Comparison of ENCODE assay signal across 14 cellular contexts in the genomic region with DNA sequence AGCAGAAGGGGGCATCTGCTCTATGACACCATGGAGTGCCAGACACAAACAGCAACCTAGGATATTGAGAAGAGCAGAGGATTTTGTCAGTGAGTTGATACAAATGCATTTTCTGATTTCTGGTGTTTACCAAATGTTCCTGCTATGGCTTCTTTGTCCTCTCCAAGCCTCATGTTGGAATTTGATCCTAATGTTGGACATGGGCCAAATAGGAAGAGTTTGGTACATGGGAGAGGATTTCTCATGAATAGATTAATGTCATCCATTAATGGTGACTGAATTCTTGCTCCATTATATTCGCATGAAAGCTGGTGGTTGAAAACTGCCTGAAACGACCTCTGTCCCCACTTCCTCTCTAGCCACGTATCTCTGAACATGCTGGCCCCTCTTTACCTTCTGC.
"Had no signal": no experiment of that assay in that cellular context is flagged by ENCODE, and none has a peak within 500 bp of the region (broad histone marks: within the 10 kb centered on the region; RNA-seq: fewer than 3 reads in every experiment).

No MANE protein-coding gene starts in this region.

- H3K27me3 ChIP-seq: adrenal gland, gastroesophageal sphincter, spleen, tibial nerve had no signal

- H3K36me3 ChIP-seq: adrenal gland, gastroesophageal sphincter, spleen, tibial nerve had no signal

- H3K9me3 ChIP-seq: gastroesophageal sphincter, spleen, tibial nerve had no signal

- H3K27ac ChIP-seq: adrenal gland, coronary artery, gastroesophageal sphincter, spleen, tibial nerve had no signal

- H3K4me1 ChIP-seq: gastroesophageal sphincter, spleen, tibial nerve had no signal

- ATAC-seq: effector memory CD8-positive, alpha-beta T cell; gastroesophageal sphincter; sciatic nerve; stimulated activated memory B cell treated with anti-CD40 and anti-IgM and Interleukin-4, amounts not matched to agents 10 μg/mL and 1 μg/mL and 100 μg/mL, for 72 hours had no signal

- DNase-seq: activated CD4-positive, alpha-beta T cell treated with anti-CD3 and anti-CD28 coated beads, Interleukin-2, amount 50 U/mL, for 1 hour; activated CD4-positive, CD25-positive, alpha-beta regulatory T cell; activated naive CD4-positive, alpha-beta T cell treated with anti-CD3 and anti-CD28 coated beads, Interleukin-2, amount 50 U/mL, for 16 hours; adrenal gland; caudate nucleus; effector memory CD8-positive, alpha-beta T cell; kidney glomerular epithelial cell; spleen; stimulated activated CD4-positive, alpha-beta T cell treated with anti-CD3 and anti-CD28 coated beads, Interleukin-1b, Interleukin-23, amount 100 ng/mL, for 48 hours had no signal

- H3K4me3 ChIP-seq: adrenal gland, coronary artery, gastroesophageal sphincter, spleen, tibial nerve had no signal
